In genomic region chr18:7370812-7371211, GRCh38 we compare ENCODE assay signal across 20 cellular contexts.
DNase-seq lines count a peak whose midpoint lies in the region; ATAC-seq and TF ChIP-seq lines count a peak whose summit lies in the region.
"Had no signal": no experiment of that assay in that cellular context is flagged by ENCODE, and none has a peak within 500 bp of the region (broad histone marks: within the 10 kb centered on the region; RNA-seq: fewer than 3 reads in every experiment).

No MANE protein-coding gene starts in this region.

- no peak overlapping the region for H3K4me3 Mint-ChIP-seq in mesothelial cell of epicardium
- H3K4me3 Mint-ChIP-seq: activated naive CD8-positive, alpha-beta T cell treated with anti-CD3 and anti-CD28 coated beads, Interleukin-2, amount 10 ng/mL, durations not matched to agents 7 days and 5 days; dendritic cell treated with granulocyte-macrophage colony-stimulating factor and Interleukin-4, amounts not matched to agents 40 ng/mL and 50 ng/mL, for 4 days had no signal

- POLR2A ChIA-PET in HEK293T (lab: Yijun Ruan, JAX): no interaction called here

- no peaks in the 10 kb centered on the region for H3K36me3 ChIP-seq in gastroesophageal sphincter
- H3K36me3 ChIP-seq: pancreas, SJCRH30 had no signal

- TF ChIP-seq CTCF in gastroesophageal sphincter (IDR thresholded peaks at IDR 0.05) (no peak), mesothelial cell of epicardium (IDR thresholded peaks at IDR 0.05; ENCODE audit: unreplicated experiment) (no peak)

- H3K27ac ChIP-seq in gastroesophageal sphincter (peak overlapping the region in 3 of 4 donors; percentile 61 to 78 (median 76)), temporal lobe (ENCODE audit: low read depth, low read length) (peak overlapping the region; percentile 63)
- H3K27ac ChIP-seq: C4-2B, foreskin keratinocyte, pancreas, SJCRH30 had no signal

- H3K9me3 Mint-ChIP-seq in mesothelial cell of epicardium: peaks cover 8% of the 10 kb centered on the region
- H3K9me3 Mint-ChIP-seq: dendritic cell treated with granulocyte-macrophage colony-stimulating factor and Interleukin-4, amounts not matched to agents 40 ng/mL and 50 ng/mL, for 4 days had no signal

- H3K36me3 Mint-ChIP-seq in mesothelial cell of epicardium: no peaks in the 10 kb centered on the region
- H3K36me3 Mint-ChIP-seq: activated naive CD8-positive, alpha-beta T cell treated with anti-CD3 and anti-CD28 coated beads, Interleukin-2, amount 10 ng/mL, durations not matched to agents 7 days and 5 days had no signal

- WGBS in gastroesophageal sphincter (ENCODE audit: low coverage in 1 of 2), 2 donors: 50% methylated on average over 2 to 6 of the region's 11 CpGs

- no peak overlapping the region for H3K4me3 ChIP-seq in gastroesophageal sphincter
- H3K4me3 ChIP-seq: pancreas, SJCRH30 had no signal

- H3K4me1 ChIP-seq in gastroesophageal sphincter: peaks cover 0 to 29% (median 6%) of the 10 kb centered on the region in 3 donors
- H3K4me1 ChIP-seq: foreskin keratinocyte, pancreas, SJCRH30 had no signal

- H3K27me3 Mint-ChIP-seq in mesothelial cell of epicardium (ENCODE audit: low read depth): peaks cover 1% of the 10 kb centered on the region
- H3K27me3 Mint-ChIP-seq: activated naive CD8-positive, alpha-beta T cell treated with anti-CD3 and anti-CD28 coated beads, Interleukin-2, amount 10 ng/mL, durations not matched to agents 7 days and 5 days had no signal

- DNase-seq in SK-N-DZ (ENCODE audit: low spot score) (peak; percentile 46), mesothelial cell of epicardium (ENCODE audit: low spot score in 2 of 2, unreplicated experiment in 2 of 2) (no peak), HEK293T (ENCODE audit: extremely low spot score) (no peak), cerebellar cortex (ENCODE audit: low spot score) (no peak), NOMO-1 treated with dmso at 0.1 percent for 144 hours (lab: John Stamatoyannopoulos, UW; ENCODE audit: unreplicated experiment) (no peak)
- no peak for DNase-seq in effector CD8-positive, alpha-beta T cell (lab: John Stamatoyannopoulos, UW)
- DNase-seq: activated CD8-positive, alpha-beta memory T cell treated with anti-CD3 and anti-CD28 coated beads, Interleukin-2, amount 50 U/mL, for 4 hours; activated naive CD8-positive, alpha-beta T cell treated with anti-CD3 and anti-CD28 coated beads, Interleukin-2, amount 10 ng/mL, durations not matched to agents 7 days and 5 days; foreskin keratinocyte; GOT3; islet precursor cell; NCI-H2029 treated with DMSO at 0.1 percent for 48 hours; SJCRH30; stimulated activated CD4-positive, alpha-beta T cell treated with anti-CD3 and anti-CD28 coated beads, Interleukin-4, amount 100 ng/mL, for 1 hour; stimulated activated naive CD4-positive, alpha-beta T cell treated with Interleukin-2 at 50 U/mL for 16 hours had no signal

- H3K27ac Mint-ChIP-seq in mesothelial cell of epicardium: peak overlapping the region; percentile 79
- H3K27ac Mint-ChIP-seq: activated naive CD8-positive, alpha-beta T cell treated with anti-CD3 and anti-CD28 coated beads, Interleukin-2, amount 10 ng/mL, durations not matched to agents 7 days and 5 days; dendritic cell treated with granulocyte-macrophage colony-stimulating factor and Interleukin-4, amounts not matched to agents 40 ng/mL and 50 ng/mL, for 4 days had no signal

- TF ChIP-seq EP300 in gastroesophageal sphincter (IDR thresholded peaks at IDR 0.05): no peak

- no peak for TF ChIP-seq POLR2A in gastroesophageal sphincter (IDR thresholded peaks at IDR 0.05)

- ATAC-seq in gastroesophageal sphincter: peak; percentile 88
- ATAC-seq: foreskin keratinocyte had no signal

- CTCF ChIA-PET in HEK293T (lab: Yijun Ruan, JAX): no interaction called here

- H3K9me3 ChIP-seq in gastroesophageal sphincter: peaks cover 0 to 4% (median 0%) of the 10 kb centered on the region in 3 donors
- H3K9me3 ChIP-seq: pancreas, SJCRH30 had no signal

- peaks cover 21% of the 10 kb centered on the region for H3K4me1 Mint-ChIP-seq in mesothelial cell of epicardium
- H3K4me1 Mint-ChIP-seq: activated naive CD8-positive, alpha-beta T cell treated with anti-CD3 and anti-CD28 coated beads, Interleukin-2, amount 10 ng/mL, durations not matched to agents 7 days and 5 days had no signal

- H3K27me3 ChIP-seq in gastroesophageal sphincter: no peaks in the 10 kb centered on the region
- H3K27me3 ChIP-seq: foreskin keratinocyte, pancreas, SJCRH30 had no signal

TF ChIP-seq in HEK293T, 16 proteins besides CTCF, POLR2A, EP300 and RAD21:
- TF ChIP-seq SUZ12 (IDR thresholded peaks at IDR 0.05) (no peak), TARDBP (IDR thresholded peaks at IDR 0.05) (no peak), NFRKB (IDR thresholded peaks at IDR 0.05) (no peak), SP1 (IDR thresholded peaks at IDR 0.05) (no peak), BHLHE40 (IDR thresholded peaks at IDR 0.05; ENCODE audit: borderline replicate concordance) (no peak)
